In genomic region chr15:99452728-99453643, GRCh38 we compare ENCODE assay signal across 8 cellular contexts.
DNase-seq lines count a peak whose midpoint lies in the region; ATAC-seq and TF ChIP-seq lines count a peak whose summit lies in the region.

No MANE protein-coding gene starts in this region.

- H3K4me3 ChIP-seq in right lobe of liver (no peak overlapping the region), transverse colon (no peak overlapping the region)

- H3K27ac ChIP-seq in angular gyrus (ENCODE audit: low read depth, low read length): peak overlapping the region; percentile 84
- H3K27ac ChIP-seq in right lobe of liver: peak overlapping the region in 2 of 3 donors; percentile 37 to 65
- peak overlapping the region; percentile 55 to 72 (median 66) for H3K27ac ChIP-seq in transverse colon

- H3K9me3 ChIP-seq in right lobe of liver: no peaks in the 10 kb centered on the region
- no peaks in the 10 kb centered on the region for H3K9me3 ChIP-seq in transverse colon

- intact Hi-C loops in right lobe of liver (cut with DNase I): no loop called here
- intact Hi-C loops in transverse colon (cut with DNase I; ENCODE audit: low total_unique reads): no loop called here

- TF ChIP-seq EP300 in transverse colon (IDR thresholded peaks at IDR 0.05; ENCODE audit: low read depth): peak; percentile 14

- ATAC-seq in GM19324 (IDR thresholded peaks at IDR 0.05; ENCODE audit: low FRiP score, unreplicated experiment): peak; percentile 73
- ATAC-seq in HG03342 (IDR thresholded peaks at IDR 0.05; ENCODE audit: unreplicated experiment): peak; percentile 81
- peak; percentile 68 to 77 (median 75) for ATAC-seq in right lobe of liver

- WGBS in right lobe of liver (ENCODE audit: insufficient coverage, low coverage, low lambda C conversion rate, missing lambda C conversion rate): no CpG with 5 or more reads among the region's 24 CpGs
- 71 to 88% methylated on average over 5 to 16 of the region's 24 CpGs for WGBS in transverse colon (ENCODE audit: low coverage in 1 of 2), 2 donors

- H3K27me3 ChIP-seq in right lobe of liver (no peaks in the 10 kb centered on the region), transverse colon (no peaks in the 10 kb centered on the region)

- peak; percentile 26 for TF ChIP-seq POLR2A in right lobe of liver (IDR thresholded peaks at IDR 0.05)
- peak; percentile 23 for TF ChIP-seq POLR2A in transverse colon (IDR thresholded peaks at IDR 0.05)

- TF ChIP-seq CTCF in right lobe of liver (IDR thresholded peaks at IDR 0.05) (no peak), transverse colon (IDR thresholded peaks at IDR 0.05) (no peak)

- H3K4me1 ChIP-seq in right lobe of liver (no peaks in the 10 kb centered on the region), transverse colon (peaks cover 0 to 36% (median 7%) of the 10 kb centered on the region in 4 donors)

- in situ Hi-C loops in transverse colon (cut with MboI; ENCODE audit: low pct_ligation_motif_present in 1 of 4, low pct_unique_long_range_greater_than_20kb in 1 of 4, low sequenced_read_pairs in 3 of 4): no loop called here

- DNase-seq in CD1c-positive myeloid dendritic cell (ENCODE audit: extremely low spot score) (peak; percentile 94), right lobe of liver (peak; percentile 73 to 85 (median 84)), transverse colon (peak; percentile 67), NCI-H2107 (lab: John Stamatoyannopoulos, UW) (no peak), NCI-H2196 (lab: John Stamatoyannopoulos, UW; ENCODE audit: unreplicated experiment) (no peak)

- H3K36me3 ChIP-seq in right lobe of liver (no peaks in the 10 kb centered on the region), transverse colon (no peaks in the 10 kb centered on the region)

Comparison
In these comparisons a context has a peak if more than half of its experiments do, and no peak if none do; other contexts are left out.
1. DNase-seq: peak in CD1c-positive myeloid dendritic cell (single experiment), right lobe of liver (3 of 3) and transverse colon (single experiment); none in NCI-H2107 (single experiment) and NCI-H2196 (single experiment).
2. Peak in every context shown above with its lines, with median percentiles within 50 percentile points of each other: ATAC-seq and H3K27ac ChIP-seq.